Comparison of ENCODE assay signal across 8 cellular contexts in genomic region chr5:14870347-14871083, GRCh38. TPM values are rescaled to one million over a fixed set of nuclear protein-coding genes. Genes with fewer than 3 reads are reported as not detected.
DNase-seq lines count a peak whose midpoint lies in the region.

No MANE protein-coding gene starts in this region.

- DNase-seq in CD8-positive, alpha-beta memory T cell: peak; percentile 32 to 79 (median 54)
- DNase-seq in activated CD4-positive, alpha-beta T cell treated with anti-CD3 and anti-CD28 coated beads for 48 hours: peak; percentile 82
- DNase-seq in stimulated activated naive CD4-positive, alpha-beta T cell treated with Interleukin-2 at 50 U/mL for 16 hours (lab: John Stamatoyannopoulos, UW): peak; percentile 75
- no peak for DNase-seq in NCI-H774 (lab: John Stamatoyannopoulos, UW)
- no peak for DNase-seq in HuH-7.5 (ENCODE audit: low spot score)

- peak overlapping the region; percentile 88 to 98 (median 96) for H3K4me3 Mint-ChIP-seq in CD8-positive, alpha-beta memory T cell

- H3K9me3 ChIP-seq in CD8-positive, alpha-beta memory T cell (ENCODE audit: low read length): no peaks in the 10 kb centered on the region
- H3K9me3 ChIP-seq in HUES48 (ENCODE audit: control insufficient read depth, insufficient read depth, low read length) (no peaks in the 10 kb centered on the region), duodenal mucosa (ENCODE audit: control insufficient read depth in 1 of 2, low read length in 2 of 2) (no peaks in the 10 kb centered on the region), mucosa of stomach (ENCODE audit: control insufficient read depth, low read length) (no peaks in the 10 kb centered on the region)

- H3K27me3 ChIP-seq in CD8-positive, alpha-beta memory T cell (ENCODE audit: insufficient read depth, low read length, poor library complexity, severe bottlenecking): no peaks in the 10 kb centered on the region
- H3K27me3 ChIP-seq in HUES48 (ENCODE audit: control insufficient read depth, insufficient read depth, low read length) (peaks cover 45% of the 10 kb centered on the region), duodenal mucosa (ENCODE audit: control insufficient read depth in 1 of 2, insufficient read depth in 2 of 2, low read length in 2 of 2) (no peaks in the 10 kb centered on the region), mucosa of stomach (ENCODE audit: control insufficient read depth, insufficient read depth, low read length) (no peaks in the 10 kb centered on the region)

- H3K9ac ChIP-seq in HUES48 (ENCODE audit: low read depth, low read length): no peak overlapping the region
- peak overlapping the region; percentile 77 to 81 for H3K9ac ChIP-seq in duodenal mucosa (ENCODE audit: low read depth in 1 of 2, low read length in 2 of 2)
- H3K9ac ChIP-seq in mucosa of stomach (ENCODE audit: low read length): peak overlapping the region; percentile 72

- POLR2A ChIA-PET in CD8-positive, alpha-beta memory T cell (lab: Charles Lee): interaction anchor here (0.7 to 1.1 kb wide), 5 partner anchors 61 to 1747 kb away, joined by 3 to 7 read pairs (median 5); no protein-coding TSS in a partner anchor

- no peaks in the 10 kb centered on the region for H3K9me3 Mint-ChIP-seq in CD8-positive, alpha-beta memory T cell

- H3K27ac Mint-ChIP-seq in CD8-positive, alpha-beta memory T cell: peak overlapping the region; percentile 92 to 99 (median 96)

- H3K27me3 Mint-ChIP-seq in CD8-positive, alpha-beta memory T cell: no peaks in the 10 kb centered on the region

- no peaks in the 10 kb centered on the region for H3K36me3 ChIP-seq in CD8-positive, alpha-beta memory T cell (ENCODE audit: insufficient read depth, low read length)
- no peaks in the 10 kb centered on the region for H3K36me3 ChIP-seq in HUES48 (ENCODE audit: control insufficient read depth, insufficient read depth, low read length)
- no peaks in the 10 kb centered on the region for H3K36me3 ChIP-seq in duodenal mucosa (ENCODE audit: control insufficient read depth in 1 of 2, insufficient read depth in 2 of 2, low read length in 2 of 2)
- no peaks in the 10 kb centered on the region for H3K36me3 ChIP-seq in mucosa of stomach (ENCODE audit: control insufficient read depth, insufficient read depth, low read length)

- H3K27ac ChIP-seq in CD8-positive, alpha-beta memory T cell (ENCODE audit: low read depth, low read length): peak overlapping the region; percentile 65
- H3K27ac ChIP-seq in HUES48 (ENCODE audit: low read depth, low read length) (no peak overlapping the region), duodenal mucosa (ENCODE audit: low read depth, low read length) (no peak overlapping the region)

- CTCF ChIA-PET in CD8-positive, alpha-beta memory T cell (lab: Charles Lee): interaction anchor here (1.0 to 1.8 kb wide), 9 partner anchors 8 to 185 kb away, joined by 3 to 10 read pairs (median 4); no protein-coding TSS in a partner anchor

- H3K36me3 Mint-ChIP-seq in CD8-positive, alpha-beta memory T cell: peaks cover 0 to 8% (median 0%) of the 10 kb centered on the region in 3 donors

- H3K4me3 ChIP-seq in CD8-positive, alpha-beta memory T cell (ENCODE audit: low read length): peak overlapping the region; percentile 56
- peak overlapping the region; percentile 72 for H3K4me3 ChIP-seq in HUES48 (ENCODE audit: low read depth, low read length)
- H3K4me3 ChIP-seq in duodenal mucosa (ENCODE audit: low read depth in 1 of 2, low read length in 2 of 2): peak overlapping the region; percentile 76 to 91
- H3K4me3 ChIP-seq in mucosa of stomach (ENCODE audit: low read length): peak overlapping the region; percentile 63

- peaks cover 10% of the 10 kb centered on the region for H3K4me1 ChIP-seq in CD8-positive, alpha-beta memory T cell (ENCODE audit: insufficient read depth, low read length)
- H3K4me1 ChIP-seq in HUES48 (ENCODE audit: control insufficient read depth, insufficient read depth, low read length): peaks cover 5% of the 10 kb centered on the region
- peaks cover 19 to 23% of the 10 kb centered on the region in 2 donors for H3K4me1 ChIP-seq in duodenal mucosa (ENCODE audit: control insufficient read depth in 1 of 2, insufficient read depth in 2 of 2, low read length in 2 of 2)
- H3K4me1 ChIP-seq in mucosa of stomach (ENCODE audit: control insufficient read depth, insufficient read depth, low read length): peaks cover 7% of the 10 kb centered on the region

- peaks cover 31 to 62% (median 49%) of the 10 kb centered on the region in 3 donors for H3K4me1 Mint-ChIP-seq in CD8-positive, alpha-beta memory T cell

RNA-seq across cellular contexts. Expression of gene ANKH, which starts 1.1 kb away (rescaled TPM):
- total RNA-seq in CD8-positive, alpha-beta memory T cell: 10 to 100 TPM; 80.0 to 80.5 TPM
- 47.0 TPM for polyA plus RNA-seq in CD8-positive, alpha-beta memory T cell

Comparison
In these comparisons a context has a peak if more than half of its experiments do, and no peak if none do; other contexts are left out.
1. DNase-seq: peak in CD8-positive, alpha-beta memory T cell (5 of 5), activated CD4-positive, alpha-beta T cell treated with anti-CD3 and anti-CD28 coated beads for 48 hours (single experiment) and stimulated activated naive CD4-positive, alpha-beta T cell treated with Interleukin-2 at 50 U/mL for 16 hours (single experiment); none in NCI-H774 (single experiment) and HuH-7.5 (single experiment).
2. Peak in every context shown above with its lines, with median percentiles within 50 percentile points of each other: H3K4me3 ChIP-seq.